ENCODE assay signal across 13 cellular contexts in the genomic region with DNA sequence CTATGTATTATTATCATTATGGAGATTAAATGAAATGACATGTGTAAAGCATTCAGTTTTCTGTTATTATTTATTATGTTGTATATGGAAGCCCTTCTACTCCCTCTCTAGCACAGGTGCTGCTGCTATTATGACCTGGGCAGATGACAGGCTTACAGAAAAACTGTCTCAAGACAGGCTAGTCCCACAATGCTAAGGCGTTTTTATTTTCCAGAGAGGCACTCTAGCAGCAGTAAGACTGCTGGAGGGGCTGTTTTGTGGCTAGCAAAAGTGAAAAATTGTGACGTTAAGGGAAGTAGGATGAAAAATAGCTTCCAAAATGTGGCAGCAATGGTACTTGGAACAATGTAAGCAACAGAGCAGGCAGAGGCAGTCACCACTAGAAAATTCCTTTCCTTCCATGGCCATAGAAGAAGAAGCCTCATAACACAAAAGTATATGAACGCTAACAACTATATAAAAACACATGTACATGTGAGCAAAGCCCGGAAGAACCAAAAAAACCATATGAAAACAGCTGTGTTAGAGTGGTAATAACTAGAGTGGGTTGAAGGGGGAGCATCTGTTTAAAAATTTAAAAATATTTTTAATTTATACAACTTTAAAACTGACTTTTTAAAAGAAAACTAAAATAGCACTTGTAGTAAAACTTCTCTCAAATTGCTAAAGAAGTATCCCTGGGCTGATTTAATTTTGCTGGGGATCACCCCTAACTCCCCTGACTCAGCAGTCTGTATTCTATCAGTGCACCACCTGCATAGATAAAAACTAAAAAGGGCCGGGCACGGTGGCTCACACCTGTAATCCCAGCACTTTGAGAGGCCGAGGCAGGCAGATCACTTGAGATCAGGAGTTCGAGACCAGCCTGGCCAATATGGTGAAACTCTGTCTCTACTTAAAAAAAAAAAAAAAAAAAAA. TPM values are rescaled to one million over a fixed set of nuclear protein-coding genes. Genes with fewer than 3 reads are reported as not detected.
DNase-seq lines count a peak whose midpoint lies in the region; ATAC-seq and TF ChIP-seq lines count a peak whose summit lies in the region.
"Had no signal": no experiment of that assay in that cellular context is flagged by ENCODE, and none has a peak within 500 bp of the region (broad histone marks: within the 10 kb centered on the region; RNA-seq: fewer than 3 reads in every experiment).

No MANE protein-coding gene starts in this region.

- DNase-seq in DMS 273 (lab: John Stamatoyannopoulos, UW; ENCODE audit: unreplicated experiment) (peak; percentile 6), DMS 273 treated with DMSO at 0.1 percent for 48 hours (lab: John Stamatoyannopoulos, UW) (no peak), SK-N-MC (ENCODE audit: low read depth, low spot score) (peak; percentile 78), fibroblast of the aortic adventitia (ENCODE audit: low read depth) (peak; percentile 28), ovary (no peak), NCI-H1417 (lab: John Stamatoyannopoulos, UW) (no peak)
- DNase-seq: activated CD4-positive, alpha-beta memory T cell treated with anti-CD3 and anti-CD28 coated beads for 36 hours; caudate nucleus; NCI-H1105 treated with DMSO at 0.1 percent for 48 hours; SHP77 had no signal

- TF ChIP-seq CTCF in fibroblast of the aortic adventitia (IDR thresholded peaks at IDR 0.05; ENCODE audit: insufficient read depth, low read length): no peak
- no peak for TF ChIP-seq CTCF in ovary (IDR thresholded peaks at IDR 0.05)

- intact Hi-C loops in ovary (cut with DNase I): loop anchor here in 1 of 4 donors (10.0 kb wide), 1 partner anchor 117 kb away; no protein-coding TSS in a partner anchor

- H3K27ac ChIP-seq in SK-N-MC (peak overlapping the region; percentile 95), ovary (peak overlapping the region in 1 of 2 donors; percentile 55)
- H3K27ac ChIP-seq: 22Rv1 had no signal

- H3K36me3 ChIP-seq in SK-N-MC (ENCODE audit: insufficient read depth, low read length) (peaks cover 8% of the 10 kb centered on the region; the same call in 1 of the 2 replicates), skeletal muscle satellite cell (ENCODE audit: insufficient read depth, low read length) (no peaks in the 10 kb centered on the region), ovary (no peaks in the 10 kb centered on the region)

- no peak for TF ChIP-seq EP300 in ovary (IDR thresholded peaks at IDR 0.05)

- H3K4me2 ChIP-seq in skeletal muscle satellite cell (ENCODE audit: low read length): peak overlapping the region; percentile 47

- 18 to 35% (median 19%) methylated on average over 8 of the region's 8 CpGs for WGBS in ovary, 3 donors

- ATAC-seq in GM19463 (IDR thresholded peaks at IDR 0.05; ENCODE audit: unreplicated experiment): no peak

- H3K27me3 ChIP-seq in skeletal muscle satellite cell (ENCODE audit: control insufficient read depth, insufficient read depth, low read length) (no peaks in the 10 kb centered on the region), ovary (no peaks in the 10 kb centered on the region)

- H3K9ac ChIP-seq in SK-N-MC (ENCODE audit: insufficient read length) (peak overlapping the region; percentile 55), skeletal muscle satellite cell (ENCODE audit: low read depth, low read length) (no peak overlapping the region)

- no peak for TF ChIP-seq POLR2A in ovary (IDR thresholded peaks at IDR 0.05)

- H3K4me3 ChIP-seq in SK-N-MC: peak overlapping the region; percentile 23
- no peak overlapping the region for H3K4me3 ChIP-seq in fibroblast of the aortic adventitia (ENCODE audit: low read depth, low read length)
- no peak overlapping the region for H3K4me3 ChIP-seq in skeletal muscle satellite cell (ENCODE audit: low read length)
- H3K4me3 ChIP-seq in ovary: no peak overlapping the region

- no peaks in the 10 kb centered on the region; the same call in 1 of the 2 replicates for H3K9me3 ChIP-seq in SK-N-MC (ENCODE audit: low read depth, low read length)
- no peaks in the 10 kb centered on the region for H3K9me3 ChIP-seq in skeletal muscle satellite cell (replicated peaks; ENCODE audit: low read length)
- no peaks in the 10 kb centered on the region for H3K9me3 ChIP-seq in ovary

- H3K4me1 ChIP-seq in skeletal muscle satellite cell (ENCODE audit: control insufficient read depth, insufficient read depth, low read length) (peaks cover 23% of the 10 kb centered on the region), ovary (ENCODE audit: insufficient read depth) (peaks cover 12% of the 10 kb centered on the region)

RNA-seq across cellular contexts. Expression of a gene that starts 30.7 kb away (rescaled TPM):
- total RNA-seq in fibroblast of the aortic adventitia (ENCODE audit: low replicate concordance): 34.3 and 78.6 TPM in 2 replicates
- 63.1 and 66.4 TPM in 2 replicates for total RNA-seq in skeletal muscle satellite cell (2012; rRNA removed)
- total RNA-seq in ovary: 10 to 100 TPM; 40.5 to 67.8 (median 50.3) TPM
- 10 to 100 TPM; 27.4 to 52.6 TPM for polyA plus RNA-seq in ovary

Comparison
In these comparisons a context has a peak if more than half of its experiments do, and no peak if none do; other contexts are left out.
1. DNase-seq: peak in DMS 273 (single experiment), SK-N-MC (single experiment) and fibroblast of the aortic adventitia (single experiment); none in DMS 273 treated with DMSO at 0.1 percent for 48 hours (single experiment), ovary (0 of 5) and NCI-H1417 (0 of 3).